15 cellular contexts compared by ENCODE assay signal in the genomic region with DNA sequence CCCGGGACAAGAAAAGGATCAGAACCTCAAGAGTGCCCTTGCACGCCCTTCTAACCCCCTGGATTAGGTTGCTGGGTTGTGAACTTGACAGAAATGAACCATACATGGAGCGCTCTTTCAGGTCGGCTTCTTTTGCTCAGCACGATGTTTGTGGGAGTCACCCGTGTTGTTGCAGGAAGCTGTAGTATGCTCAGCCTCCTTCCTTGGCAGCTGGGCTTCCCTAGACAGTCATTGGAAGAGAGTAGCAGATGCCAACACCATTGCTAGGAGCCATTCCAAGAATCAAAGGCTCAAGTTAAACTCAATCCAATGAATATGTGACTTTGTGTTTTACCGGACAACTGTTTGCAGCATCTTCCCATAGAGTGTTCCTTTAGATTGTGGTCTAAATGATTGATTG. TPM values are rescaled to one million over a fixed set of nuclear protein-coding genes. Genes with fewer than 3 reads are reported as not detected.
DNase-seq lines count a peak whose midpoint lies in the region; ATAC-seq and TF ChIP-seq lines count a peak whose summit lies in the region.
"Had no signal": no experiment of that assay in that cellular context is flagged by ENCODE, and none has a peak within 500 bp of the region (broad histone marks: within the 10 kb centered on the region; RNA-seq: fewer than 3 reads in every experiment).

No MANE protein-coding gene starts in this region.

- no peak for ATAC-seq in HG02678 (IDR thresholded peaks at IDR 0.05; ENCODE audit: unreplicated experiment)
- ATAC-seq: GM23338, T-cell had no signal

- TF ChIP-seq CTCF in parathyroid adenoma (IDR thresholded peaks at IDR 0.05) = no peak

- H3K27me3 ChIP-seq in MG63 (no peaks in the 10 kb centered on the region; the same call in 1 of the 2 replicates), parathyroid adenoma (ENCODE audit: control insufficient read depth, insufficient read depth, low read length) (no peaks in the 10 kb centered on the region)

- H3K27ac ChIP-seq in parathyroid adenoma = no peak overlapping the region
- H3K27ac ChIP-seq: SK-N-MC had no signal

- H2AFZ ChIP-seq in parathyroid adenoma = peak overlapping the region; percentile 10
- H2AFZ ChIP-seq: GM23338 had no signal

- no peak overlapping the region for H3K9ac ChIP-seq in parathyroid adenoma

- no peaks in the 10 kb centered on the region for H3K36me3 ChIP-seq in MG63
- H3K36me3 ChIP-seq in parathyroid adenoma (ENCODE audit: control insufficient read depth, insufficient read depth, low read length) = no peaks in the 10 kb centered on the region

- H3K4me3 ChIP-seq in MG63 (no peak overlapping the region), parathyroid adenoma (ENCODE audit: low read depth, low read length) (no peak overlapping the region)
- H3K4me3 ChIP-seq: GM23338, SK-N-MC had no signal

- DNase-seq in DMS 273 treated with DMSO at 0.1 percent for 48 hours (lab: John Stamatoyannopoulos, UW) (peak; percentile 13), MG63 (peak; percentile 38), dermis blood vessel endothelial cell (peak; percentile 40), occipital lobe (lab: John Stamatoyannopoulos, UW) (no peak)
- no peak for DNase-seq in stimulated activated CD4-positive, alpha-beta T cell treated with anti-CD3 and anti-CD28 coated beads, Interleukin-4, amount 100 ng/mL, for 4 hours
- DNase-seq: DMS79, NCI-H1048, NCI-H146, NCI-H2107, NCI-H526 treated with DMSO at 0.1 percent for 48 hours, T-cell had no signal

- H3K4me1 ChIP-seq in parathyroid adenoma = no peaks in the 10 kb centered on the region

- H3K9me3 ChIP-seq in MG63 (no peaks in the 10 kb centered on the region), parathyroid adenoma (ENCODE audit: control insufficient read depth, low read length) (no peaks in the 10 kb centered on the region)

- H3K4me2 ChIP-seq in parathyroid adenoma (ENCODE audit: low read length) = no peak overlapping the region
- H3K4me2 ChIP-seq: GM23338 had no signal

- no peaks in the 10 kb centered on the region for H3K79me2 ChIP-seq in parathyroid adenoma

RNA-seq across cellular contexts. Expression of a gene that starts 47.0 kb away (rescaled TPM):
- 79.5 and 111 TPM in 2 replicates for total RNA-seq in MG63 (2014; rRNA removed; shearing (Covaris generic); ENCODE audit: low replicate concordance)
- total RNA-seq in dermis blood vessel endothelial cell (72.8 and 75.4 TPM in 2 replicates), occipital lobe (113 TPM)

RNA-seq across cellular contexts. Expression of a gene that starts 49.1 kb away (rescaled TPM):
- 15.1 and 28.9 TPM in 2 replicates for total RNA-seq in MG63 (2014; rRNA removed; shearing (Covaris generic); ENCODE audit: low replicate concordance)
- total RNA-seq in dermis blood vessel endothelial cell = 11.7 and 16.7 TPM in 2 replicates
- total RNA-seq in occipital lobe = 24.6 TPM

Comparison
In these comparisons a context has a peak if more than half of its experiments do, and no peak if none do; other contexts are left out.
1. DNase-seq: peak in DMS 273 treated with DMSO at 0.1 percent for 48 hours (single experiment), MG63 (single experiment) and dermis blood vessel endothelial cell (single experiment); none in stimulated activated CD4-positive, alpha-beta T cell treated with anti-CD3 and anti-CD28 coated beads, Interleukin-4, amount 100 ng/mL, for 4 hours (0 of 2) and occipital lobe (single experiment).